19 cellular contexts compared by ENCODE assay signal in genomic region chr9:136685216-136685615, GRCh38. TPM values are rescaled to one million over a fixed set of nuclear protein-coding genes. Genes with fewer than 3 reads are reported as not detected.
DNase-seq lines count a peak whose midpoint lies in the region; ATAC-seq, FAIRE-seq and TF ChIP-seq lines count a peak whose summit lies in the region.
"Had no signal": no experiment of that assay in that cellular context is flagged by ENCODE, and none has a peak within 500 bp of the region (broad histone marks: within the 10 kb centered on the region; RNA-seq: fewer than 3 reads in every experiment).

No MANE protein-coding gene starts in this region.

- no peaks in the 10 kb centered on the region for H3K36me3 Mint-ChIP-seq in astrocyte (ENCODE audit: low read depth, unreplicated experiment)
- no peaks in the 10 kb centered on the region for H3K36me3 Mint-ChIP-seq in mesothelial cell of epicardium
- H3K36me3 Mint-ChIP-seq: activated naive CD4-positive, alpha-beta T cell treated with anti-CD3 and anti-CD28 coated beads, Interleukin-2, amount 50 U/mL, for 24 hours; naive thymus-derived CD4-positive, alpha-beta T cell had no signal

- no peaks in the 10 kb centered on the region for H3K79me2 ChIP-seq in HepG2 (ENCODE audit: insufficient read depth, low read length)
- peaks cover 17% of the 10 kb centered on the region for H3K79me2 ChIP-seq in astrocyte (ENCODE audit: insufficient read depth, low read length)

- H3K9me3 Mint-ChIP-seq in astrocyte (ENCODE audit: unreplicated experiment) (no peaks in the 10 kb centered on the region), mesothelial cell of epicardium (no peaks in the 10 kb centered on the region)
- H3K9me3 Mint-ChIP-seq: activated naive CD4-positive, alpha-beta T cell treated with anti-CD3 and anti-CD28 coated beads, Interleukin-2, amount 50 U/mL, for 24 hours; HFFc6; naive thymus-derived CD4-positive, alpha-beta T cell had no signal

- peak overlapping the region in 2 of 3 donors; percentile 84 to 89 for H3K4me3 ChIP-seq in liver (ENCODE audit: low read depth in 1 of 3, low read length in 3 of 3)
- H3K4me3 ChIP-seq in HepG2 (replicated peaks in 1 of 3; ENCODE audit: insufficient read depth in 1 of 3, low read depth in 2 of 3, low read length in 3 of 3), result peak overlapping the region in 1 of 3 experiments; percentile 75; a peak in 1 of 6 replicates
- no peak overlapping the region for H3K4me3 ChIP-seq in astrocyte (ENCODE audit: insufficient read depth, low read depth, low read length)
- H3K4me3 ChIP-seq in mesodermal cell (ENCODE audit: extremely low read depth, insufficient read depth, low read length, poor library complexity, severe bottlenecking), result peak overlapping the region; percentile 70
- peak overlapping the region; percentile 84 to 90 for H3K4me3 ChIP-seq in vagina

- intact Hi-C loops in HepG2 (cut with micrococcal nuclease; ENCODE audit: unreplicated experiment) (no loop called here), vagina (cut with DNase I) (no loop called here)

- H4K20me1 ChIP-seq in HepG2 (ENCODE audit: insufficient read depth, low read length) (no peaks in the 10 kb centered on the region), astrocyte (ENCODE audit: insufficient read depth, low read length) (peaks cover 42% of the 10 kb centered on the region)

- H3K4me3 Mint-ChIP-seq in astrocyte (ENCODE audit: unreplicated experiment), result no peak overlapping the region
- no peak overlapping the region for H3K4me3 Mint-ChIP-seq in mesothelial cell of epicardium
- H3K4me3 Mint-ChIP-seq: activated naive CD4-positive, alpha-beta T cell treated with anti-CD3 and anti-CD28 coated beads, Interleukin-2, amount 50 U/mL, for 24 hours had no signal

- FAIRE-seq in HepG2 (lab: Jason Lieb, UNC) (no peak), astrocyte (lab: Jason Lieb, UNC) (no peak)
- FAIRE-seq: bronchial epithelial cell had no signal

- no peak for TF ChIP-seq POLR2A in HepG2 (IDR thresholded peaks at IDR 0.05; ENCODE audit: insufficient read depth in 1 of 2, low read depth in 2 of 2, low read length in 2 of 2)
- no peak for TF ChIP-seq POLR2A in vagina (IDR thresholded peaks at IDR 0.05)

- TF ChIP-seq CTCF in liver (IDR thresholded peaks at IDR 0.05; ENCODE audit: low read depth, low read length, missing input control) (no peak), HepG2 (CRISPR knock-in tag; IDR thresholded peaks at IDR 0.05) (no peak), astrocyte (IDR thresholded peaks at IDR 0.05; ENCODE audit: insufficient read depth, low read depth, low read length) (no peak), vagina (IDR thresholded peaks at IDR 0.05) (no peak), mesothelial cell of epicardium (IDR thresholded peaks at IDR 0.05; ENCODE audit: unreplicated experiment) (no peak)

- no peaks in the 10 kb centered on the region for H3K4me1 Mint-ChIP-seq in astrocyte (ENCODE audit: low read depth, unreplicated experiment)
- peaks cover 7% of the 10 kb centered on the region for H3K4me1 Mint-ChIP-seq in mesothelial cell of epicardium
- H3K4me1 Mint-ChIP-seq: activated CD4-positive, alpha-beta T cell treated with anti-CD3 and anti-CD28 coated beads for 36 hours; activated naive CD4-positive, alpha-beta T cell treated with anti-CD3 and anti-CD28 coated beads, Interleukin-2, amount 50 U/mL, for 24 hours had no signal

- H3K9ac ChIP-seq in liver (ENCODE audit: low read depth in 1 of 2, low read length in 2 of 2) (peak overlapping the region in 1 of 2 donors; percentile 44), HepG2 (ENCODE audit: insufficient read depth, low read depth, low read length) (no peak overlapping the region), astrocyte (ENCODE audit: low read length) (no peak overlapping the region)

- TF ChIP-seq EP300 in HepG2 (IDR thresholded peaks at IDR 0.05; ENCODE audit: low read depth in 2 of 2, low read length in 2 of 2) (no peak), HepG2 (CRISPR knock-in tag; IDR thresholded peaks at IDR 0.05; ENCODE audit: borderline replicate concordance) (no peak)

- peaks cover 11% of the 10 kb centered on the region for H3K27me3 Mint-ChIP-seq in astrocyte (ENCODE audit: low read depth, unreplicated experiment)
- no peaks in the 10 kb centered on the region for H3K27me3 Mint-ChIP-seq in mesothelial cell of epicardium (ENCODE audit: low read depth)
- H3K27me3 Mint-ChIP-seq: activated naive CD4-positive, alpha-beta T cell treated with anti-CD3 and anti-CD28 coated beads, Interleukin-2, amount 50 U/mL, for 24 hours; naive thymus-derived CD4-positive, alpha-beta T cell had no signal

- no peak overlapping the region for H2AFZ ChIP-seq in HepG2 (ENCODE audit: low read length)
- no peak overlapping the region for H2AFZ ChIP-seq in astrocyte (ENCODE audit: low read depth, low read length)

- no peak overlapping the region; the same call in 1 of the 2 replicates for H3K4me2 ChIP-seq in HepG2 (ENCODE audit: low read depth, low read length)
- H3K4me2 ChIP-seq in astrocyte (ENCODE audit: low read length), result peak overlapping the region; percentile 95

- H3K27ac Mint-ChIP-seq in astrocyte (ENCODE audit: unreplicated experiment), result no peak overlapping the region
- no peak overlapping the region for H3K27ac Mint-ChIP-seq in mesothelial cell of epicardium
- H3K27ac Mint-ChIP-seq: activated CD4-positive, alpha-beta T cell treated with anti-CD3 and anti-CD28 coated beads for 36 hours; activated naive CD4-positive, alpha-beta T cell treated with anti-CD3 and anti-CD28 coated beads, Interleukin-2, amount 50 U/mL, for 24 hours; HFFc6; naive thymus-derived CD4-positive, alpha-beta T cell had no signal

- BruUV-seq in HepG2 (replicated peaks; lab: Mats Ljungman, UMichigan), result no TSS peak

- TF ChIP-seq RAD21 in liver (IDR thresholded peaks at IDR 0.05) (no peak), HepG2 (CRISPR knock-in tag; IDR thresholded peaks at IDR 0.05) (no peak)

- CTCF ChIA-PET in HepG2 (lab: Yijun Ruan, JAX; ENCODE audit: low intra/inter-chr PET ratio, low total read pairs), result no interaction called here

- in situ Hi-C loops in HepG2 (cut with HindIII; ENCODE audit: extremely low pct_ligation_motif_present, low pct_unique_long_range_greater_than_20kb), result no loop called here

- POLR2A ChIA-PET in HepG2 (lab: Yijun Ruan, JAX), result no interaction called here

- no peak for DNase-seq in HepG2 (ENCODE audit: low spot score)
- no peak for DNase-seq in astrocyte (ENCODE audit: low read depth)
- no peak for DNase-seq in vagina (ENCODE audit: extremely low spot score in 2 of 2)
- DNase-seq in Ammon's horn (ENCODE audit: low spot score), result no peak
- no peak for DNase-seq in mesothelial cell of epicardium (ENCODE audit: low spot score in 2 of 2, unreplicated experiment in 2 of 2)
- DNase-seq: activated CD4-positive, alpha-beta T cell treated with anti-CD3 and anti-CD28 coated beads for 36 hours; activated T-cell treated with anti-CD3 and anti-CD28 coated beads for 4 hours; AML-193; DMS79; HFFc6; naive thymus-derived CD4-positive, alpha-beta T cell; NCI-H187 had no signal

- H3K27me3 ChIP-seq in liver (ENCODE audit: control insufficient read depth in 4 of 4, insufficient read depth in 4 of 4, low read length in 3 of 4) (no peaks in the 10 kb centered on the region), HepG2 (ENCODE audit: control insufficient read depth in 1 of 2, insufficient read depth in 2 of 2, low read length in 2 of 2) (peaks cover 8 to 44% of the 10 kb centered on the region in 2 experiments), astrocyte (ENCODE audit: insufficient read depth, low read length) (no peaks in the 10 kb centered on the region), vagina (no peaks in the 10 kb centered on the region)

- H3K4me1 ChIP-seq in liver (ENCODE audit: control insufficient read depth in 4 of 4, insufficient read depth in 4 of 4, low read length in 3 of 4) (peaks cover 47 to 79% (median 64%) of the 10 kb centered on the region in 4 donors), HepG2 (ENCODE audit: insufficient read depth, low read length) (peaks cover 43% of the 10 kb centered on the region), astrocyte (ENCODE audit: insufficient read depth, low read length) (peaks cover 7% of the 10 kb centered on the region), mesodermal cell (ENCODE audit: control insufficient read depth, insufficient read depth, low read length, poor library complexity, severe bottlenecking) (no peaks in the 10 kb centered on the region), vagina (peaks cover 30% of the 10 kb centered on the region)

- ATAC-seq in HepG2, result no peak
- ATAC-seq in HG02642 (IDR thresholded peaks at IDR 0.05; ENCODE audit: poor library complexity, unreplicated experiment), result no peak
- ATAC-seq: activated CD4-positive, alpha-beta T cell treated with anti-CD3 and anti-CD28 coated beads for 36 hours; naive thymus-derived CD4-positive, alpha-beta T cell; Right ventricle myocardium inferior had no signal

- H3K27ac ChIP-seq in liver (ENCODE audit: low read depth in 1 of 2, low read length in 2 of 2) (peak overlapping the region in 1 of 2 donors; percentile 92), HepG2 (ENCODE audit: extremely low read length, insufficient read depth, low read length) (no peak overlapping the region), astrocyte (ENCODE audit: low read depth, low read length) (no peak overlapping the region), mesodermal cell (ENCODE audit: low read depth, low read length, severe bottlenecking) (no peak overlapping the region), vagina (no peak overlapping the region)

- 65% methylated on average over 7 of the region's 7 CpGs for WGBS in liver
- WGBS in HepG2 (ENCODE audit: low lambda C conversion rate), result 43% methylated on average over 2 of the region's 7 CpGs
- 94 to 99% methylated on average over 7 of the region's 7 CpGs for WGBS in mesodermal cell (ENCODE audit: insufficient coverage in 2 of 2), 2 experiments

- H3K36me3 ChIP-seq in liver (ENCODE audit: control insufficient read depth in 4 of 4, insufficient read depth in 3 of 4, low read depth in 1 of 4, low read length in 3 of 4) (no peaks in the 10 kb centered on the region), HepG2 (replicated peaks in 1 of 2; ENCODE audit: control insufficient read depth in 1 of 2, insufficient read depth in 2 of 2, low read length in 2 of 2) (no peaks in the 10 kb centered on the region), astrocyte (ENCODE audit: insufficient read depth, low read length) (no peaks in the 10 kb centered on the region), mesodermal cell (ENCODE audit: control insufficient read depth, insufficient read depth, low read length) (no peaks in the 10 kb centered on the region), vagina (no peaks in the 10 kb centered on the region)

- H3K9me3 ChIP-seq in liver (ENCODE audit: control insufficient read depth in 4 of 4, low read length in 3 of 4) (no peaks in the 10 kb centered on the region), HepG2 (ENCODE audit: low read length) (no peaks in the 10 kb centered on the region), astrocyte (ENCODE audit: insufficient read depth, low read depth, low read length) (no peaks in the 10 kb centered on the region), mesodermal cell (ENCODE audit: control insufficient read depth, low read length) (no peaks in the 10 kb centered on the region), vagina (no peaks in the 10 kb centered on the region)

RNA-seq across cellular contexts. Expression of gene AGPAT2, which starts 2.0 kb away (rescaled TPM):
- 100 to 1,000 TPM in 1 of 2 donors, 10 to 100 TPM in 1; 75.1 to 213 TPM for total RNA-seq in liver
- polyA plus RNA-seq in liver, result 100 to 1,000 TPM; 211 to 222 TPM
- 2.5 and 3.9 TPM in 2 replicates for total RNA-seq in HepG2 (2016; rRNA removed; fragmentation: Illumina TruSeq; extraction: Trizol)
- total RNA-seq in HepG2 (2016; cell fraction: cytosol; rRNA removed; fragmentation: Illumina TruSeq; extraction: Trizol; ENCODE audit: low read depth), result 5.2 and 5.9 TPM in 2 replicates
- total RNA-seq in HepG2 (2016; cell fraction: insoluble cytoplasmic fraction; rRNA removed; fragmentation: Illumina TruSeq; extraction: Trizol), result 2.1 and 3.5 TPM in 2 replicates
- total RNA-seq in HepG2 (2016; cell fraction: membrane; rRNA removed; fragmentation: Illumina TruSeq; extraction: Trizol), result 6.3 and 6.7 TPM in 2 replicates
- 3.1 and 3.9 TPM in 2 replicates for total RNA-seq in HepG2 (2016; cell fraction: nucleus; rRNA removed; fragmentation: Illumina TruSeq; extraction: Trizol)
- polyA plus RNA-seq in HepG2 (2011; rRNA removed), result 25.8 and 33.0 TPM in 2 replicates
- 34.1 and 37.6 TPM in 2 replicates for polyA plus RNA-seq in HepG2 (2011; cell fraction: cytosol; rRNA removed)
- polyA plus RNA-seq in HepG2 (2011; cell fraction: nucleus; rRNA removed), result 32.1 and 35.6 TPM in 2 replicates
- 9.3 and 10.6 TPM in 2 replicates for polyA plus RNA-seq in HepG2 (2012)
- 8.4 and 9.1 TPM in 2 replicates for polyA plus RNA-seq in HepG2 (2016; cell fraction: cytosol; fragmentation: Illumina TruSeq; extraction: Trizol; ENCODE audit: low read depth)
- polyA plus RNA-seq in HepG2 (2016; cell fraction: insoluble cytoplasmic fraction; fragmentation: Illumina TruSeq; extraction: Trizol; ENCODE audit: low read depth), result 3.6 and 3.8 TPM in 2 replicates
- polyA plus RNA-seq in HepG2 (2016; cell fraction: membrane; fragmentation: Illumina TruSeq; extraction: Trizol; ENCODE audit: low read depth), result 9.7 and 9.8 TPM in 2 replicates
- 8.2 and 8.4 TPM in 2 replicates for polyA plus RNA-seq in HepG2 (2016; cell fraction: nucleus; fragmentation: Illumina TruSeq; extraction: Trizol; ENCODE audit: insufficient read depth, low read depth)
- 34.1 and 96.5 TPM in 2 replicates for polyA minus RNA-seq in HepG2 (2011; rRNA and poly(A)+ RNA removed; ENCODE audit: low replicate concordance)
- 12.3 and 17.9 TPM in 2 replicates for polyA minus RNA-seq in HepG2 (2011; cell fraction: cytosol; rRNA and poly(A)+ RNA removed)
- 6.1 and 6.2 TPM in 2 replicates for polyA minus RNA-seq in HepG2 (2011; cell fraction: nucleus; rRNA and poly(A)+ RNA removed)
- total RNA-seq in astrocyte, result 30.8 and 38.0 TPM in 2 replicates
- 30.0 TPM for polyA plus RNA-seq in mesodermal cell (2013, experiment 1 of 2)
- polyA plus RNA-seq in mesodermal cell (2013, experiment 2 of 2), result 23.8 TPM
- total RNA-seq in vagina, result 87.2 TPM
- 32.8 to 36.1 TPM (median 34.9 TPM) in 3 replicates for total RNA-seq in mesothelial cell of epicardium

RNA-seq across cellular contexts. Expression of gene EGFL7, which starts 22.5 kb away (rescaled TPM):
- total RNA-seq in liver (10 to 100 TPM; 34.5 to 38.5 TPM), HepG2 (2016; rRNA removed; fragmentation: Illumina TruSeq; extraction: Trizol) (0.20 TPM in 1 of 2 replicates, not detected in the other), astrocyte (12.3 and 15.5 TPM in 2 replicates), vagina (272 TPM), mesothelial cell of epicardium (35.6 to 39.3 TPM (median 38.2 TPM) in 3 replicates)
- polyA plus RNA-seq in liver (10 to 100 TPM; 32.1 to 39.7 TPM), HepG2 (2011; rRNA removed) (5.1 and 10.3 TPM in 2 replicates)
- 0.61 and 0.88 TPM in 2 replicates for total RNA-seq in HepG2 (2016; cell fraction: cytosol; rRNA removed; fragmentation: Illumina TruSeq; extraction: Trizol; ENCODE audit: low read depth)
- 0.19 and 0.32 TPM in 2 replicates for total RNA-seq in HepG2 (2016; cell fraction: insoluble cytoplasmic fraction; rRNA removed; fragmentation: Illumina TruSeq; extraction: Trizol)
- 0.59 and 0.93 TPM in 2 replicates for total RNA-seq in HepG2 (2016; cell fraction: membrane; rRNA removed; fragmentation: Illumina TruSeq; extraction: Trizol)
- total RNA-seq in HepG2 (2016; cell fraction: nucleus; rRNA removed; fragmentation: Illumina TruSeq; extraction: Trizol), result 0.40 TPM in 1 of 2 replicates, not detected in the other
- 7.6 and 12.5 TPM in 2 replicates for polyA plus RNA-seq in HepG2 (2011; cell fraction: cytosol; rRNA removed)
- polyA plus RNA-seq in HepG2 (2011; cell fraction: nucleus; rRNA removed), result 20.6 and 22.6 TPM in 2 replicates
- polyA plus RNA-seq in HepG2 (2012), result 1.6 and 2.3 TPM in 2 replicates
- polyA plus RNA-seq in HepG2 (2016; cell fraction: cytosol; fragmentation: Illumina TruSeq; extraction: Trizol; ENCODE audit: low read depth), result 0.54 and 0.89 TPM in 2 replicates
- 0.20 and 0.56 TPM in 2 replicates for polyA plus RNA-seq in HepG2 (2016; cell fraction: insoluble cytoplasmic fraction; fragmentation: Illumina TruSeq; extraction: Trizol; ENCODE audit: low read depth)
- polyA plus RNA-seq in HepG2 (2016; cell fraction: membrane; fragmentation: Illumina TruSeq; extraction: Trizol; ENCODE audit: low read depth), result 0.68 and 0.72 TPM in 2 replicates
- not detected in 2 replicates for polyA plus RNA-seq in HepG2 (2016; cell fraction: nucleus; fragmentation: Illumina TruSeq; extraction: Trizol; ENCODE audit: insufficient read depth, low read depth)
- 3.6 and 4.7 TPM in 2 replicates for polyA minus RNA-seq in HepG2 (2011; rRNA and poly(A)+ RNA removed; ENCODE audit: low replicate concordance)
- 3.1 and 3.3 TPM in 2 replicates for polyA minus RNA-seq in HepG2 (2011; cell fraction: cytosol; rRNA and poly(A)+ RNA removed)
- polyA minus RNA-seq in HepG2 (2011; cell fraction: nucleus; rRNA and poly(A)+ RNA removed), result 1.9 and 3.0 TPM in 2 replicates
- 188 TPM for polyA plus RNA-seq in mesodermal cell (2013, experiment 1 of 2)
- 118 TPM for polyA plus RNA-seq in mesodermal cell (2013, experiment 2 of 2)
- polyA plus RNA-seq: naive thymus-derived CD4-positive, alpha-beta T cell had no signal

RNA-seq across cellular contexts. Expression of gene DIPK1B, which starts 27.2 kb away (rescaled TPM):
- total RNA-seq in liver (10 to 100 TPM in 1 of 2 donors, 1 to 10 TPM in 1; 6.4 to 19.7 TPM), HepG2 (2016; rRNA removed; fragmentation: Illumina TruSeq; extraction: Trizol) (0.18 and 0.28 TPM in 2 replicates), astrocyte (22.4 and 23.2 TPM in 2 replicates), vagina (11.5 TPM), mesothelial cell of epicardium (56.2 to 60.5 TPM (median 58.1 TPM) in 3 replicates)
- polyA plus RNA-seq in liver (1 to 10 TPM; 2.3 to 4.1 TPM), HepG2 (2011; rRNA removed) (3.9 and 7.2 TPM in 2 replicates)
- total RNA-seq in HepG2 (2016; cell fraction: cytosol; rRNA removed; fragmentation: Illumina TruSeq; extraction: Trizol; ENCODE audit: low read depth), result 0.91 and 1.1 TPM in 2 replicates
- total RNA-seq in HepG2 (2016; cell fraction: insoluble cytoplasmic fraction; rRNA removed; fragmentation: Illumina TruSeq; extraction: Trizol), result 0.28 and 0.41 TPM in 2 replicates
- total RNA-seq in HepG2 (2016; cell fraction: membrane; rRNA removed; fragmentation: Illumina TruSeq; extraction: Trizol), result 0.99 and 1.2 TPM in 2 replicates
- total RNA-seq in HepG2 (2016; cell fraction: nucleus; rRNA removed; fragmentation: Illumina TruSeq; extraction: Trizol), result 0.16 TPM in 1 of 2 replicates, not detected in the other
- 4.8 and 7.5 TPM in 2 replicates for polyA plus RNA-seq in HepG2 (2011; cell fraction: cytosol; rRNA removed)
- 17.3 and 19.2 TPM in 2 replicates for polyA plus RNA-seq in HepG2 (2011; cell fraction: nucleus; rRNA removed)
- 3.2 TPM in 2 replicates for polyA plus RNA-seq in HepG2 (2012)
- polyA plus RNA-seq in HepG2 (2016; cell fraction: cytosol; fragmentation: Illumina TruSeq; extraction: Trizol; ENCODE audit: low read depth), result 1.3 TPM in 2 replicates
- 0.28 and 0.45 TPM in 2 replicates for polyA plus RNA-seq in HepG2 (2016; cell fraction: insoluble cytoplasmic fraction; fragmentation: Illumina TruSeq; extraction: Trizol; ENCODE audit: low read depth)
- polyA plus RNA-seq in HepG2 (2016; cell fraction: membrane; fragmentation: Illumina TruSeq; extraction: Trizol; ENCODE audit: low read depth), result 1.1 TPM in 2 replicates
- polyA plus RNA-seq in HepG2 (2016; cell fraction: nucleus; fragmentation: Illumina TruSeq; extraction: Trizol; ENCODE audit: insufficient read depth, low read depth), result 0.56 and 0.57 TPM in 2 replicates
- 0.07 and 7.1 TPM in 2 replicates for polyA minus RNA-seq in HepG2 (2011; rRNA and poly(A)+ RNA removed; ENCODE audit: low replicate concordance)
- polyA minus RNA-seq in HepG2 (2011; cell fraction: cytosol; rRNA and poly(A)+ RNA removed), result 2.7 and 3.6 TPM in 2 replicates
- 1.2 TPM in 2 replicates for polyA minus RNA-seq in HepG2 (2011; cell fraction: nucleus; rRNA and poly(A)+ RNA removed)
- polyA plus RNA-seq in mesodermal cell (2013, experiment 1 of 2), result 89.9 TPM
- 67.3 TPM for polyA plus RNA-seq in mesodermal cell (2013, experiment 2 of 2)
- total RNA-seq: bronchial epithelial cell, HFFc6 had no signal

RNA-seq across cellular contexts. Expression of gene LCN10, which starts 57.5 kb away (rescaled TPM):
- under 1 TPM; 0.08 to 0.14 TPM for total RNA-seq in liver
- polyA plus RNA-seq in liver, result under 1 TPM; 0.11 to 0.12 TPM
- total RNA-seq in HepG2 (2016; rRNA removed; fragmentation: Illumina TruSeq; extraction: Trizol), result 0.14 and 0.53 TPM in 2 replicates
- not detected in 2 replicates for total RNA-seq in HepG2 (2016; cell fraction: cytosol; rRNA removed; fragmentation: Illumina TruSeq; extraction: Trizol; ENCODE audit: low read depth)
- 0.13 and 0.19 TPM in 2 replicates for total RNA-seq in HepG2 (2016; cell fraction: insoluble cytoplasmic fraction; rRNA removed; fragmentation: Illumina TruSeq; extraction: Trizol)
- 0.34 TPM in 2 replicates for total RNA-seq in HepG2 (2016; cell fraction: membrane; rRNA removed; fragmentation: Illumina TruSeq; extraction: Trizol)
- 0.22 TPM in 1 of 2 replicates, not detected in the other for total RNA-seq in HepG2 (2016; cell fraction: nucleus; rRNA removed; fragmentation: Illumina TruSeq; extraction: Trizol)
- 0.61 and 0.84 TPM in 2 replicates for polyA plus RNA-seq in HepG2 (2011; rRNA removed)
- 0.82 and 1.0 TPM in 2 replicates for polyA plus RNA-seq in HepG2 (2011; cell fraction: cytosol; rRNA removed)
- 0.85 and 1.8 TPM in 2 replicates for polyA plus RNA-seq in HepG2 (2011; cell fraction: nucleus; rRNA removed)
- 1.5 and 1.8 TPM in 2 replicates for polyA plus RNA-seq in HepG2 (2012)
- polyA plus RNA-seq in HepG2 (2016; cell fraction: cytosol; fragmentation: Illumina TruSeq; extraction: Trizol; ENCODE audit: low read depth), result 0.18 and 0.24 TPM in 2 replicates
- polyA plus RNA-seq in HepG2 (2016; cell fraction: insoluble cytoplasmic fraction; fragmentation: Illumina TruSeq; extraction: Trizol; ENCODE audit: low read depth), result 0.27 and 0.43 TPM in 2 replicates
- polyA plus RNA-seq in HepG2 (2016; cell fraction: membrane; fragmentation: Illumina TruSeq; extraction: Trizol; ENCODE audit: low read depth), result 0.15 and 0.43 TPM in 2 replicates
- 0.41 and 0.74 TPM in 2 replicates for polyA plus RNA-seq in HepG2 (2016; cell fraction: nucleus; fragmentation: Illumina TruSeq; extraction: Trizol; ENCODE audit: insufficient read depth, low read depth)
- polyA minus RNA-seq in HepG2 (2011; rRNA and poly(A)+ RNA removed; ENCODE audit: low replicate concordance), result 0.30 and 1.0 TPM in 2 replicates
- polyA minus RNA-seq in HepG2 (2011; cell fraction: cytosol; rRNA and poly(A)+ RNA removed), result not detected in 2 replicates
- not detected in 2 replicates for polyA minus RNA-seq in HepG2 (2011; cell fraction: nucleus; rRNA and poly(A)+ RNA removed)
- total RNA-seq in astrocyte, result not detected in 2 replicates
- not detected for polyA plus RNA-seq in mesodermal cell (2013, experiment 1 of 2)
- not detected for polyA plus RNA-seq in mesodermal cell (2013, experiment 2 of 2)
- 8.3 TPM for total RNA-seq in vagina
- 0.20 to 0.51 TPM (median 0.29 TPM) in 3 replicates for total RNA-seq in mesothelial cell of epicardium
- total RNA-seq: bronchial epithelial cell, HFFc6, M059J had no signal
